In genomic region chr4:6571608-6572007, GRCh38 we compare ENCODE assay signal across 19 cellular contexts. TPM values are rescaled to one million over a fixed set of nuclear protein-coding genes. Genes with fewer than 3 reads are reported as not detected.
A peak's percentile ranks its signal among the peaks of the same experiment; 100 is the strongest.
DNase-seq lines count a peak whose midpoint lies in the region; ATAC-seq and TF ChIP-seq lines count a peak whose summit lies in the region.
"Had no signal": no experiment of that assay in that cellular context is flagged by ENCODE, and none has a peak within 500 bp of the region (broad histone marks: within the 10 kb centered on the region; RNA-seq: fewer than 3 reads in every experiment).

No MANE protein-coding gene starts in this region.

- H3K79me1 ChIP-seq in mesenchymal stem cell (replicated peaks; ENCODE audit: low read length, poor library complexity, severe bottlenecking): peaks cover 15% of the 10 kb centered on the region

- no peak overlapping the region for H3K27ac Mint-ChIP-seq in activated naive CD4-positive, alpha-beta T cell treated with anti-CD3 and anti-CD28 coated beads, Interleukin-2, amount 50 U/mL, for 24 hours
- H3K27ac Mint-ChIP-seq in activated naive CD4-positive, alpha-beta T cell treated with anti-CD3 and anti-CD28 coated beads, Interleukin-2, amount 50 U/mL, for 72 hours: no peak overlapping the region
- H3K27ac Mint-ChIP-seq in activated T-helper 17 cell treated with anti-CD3 and anti-CD28 coated beads, Interleukin-2, amount 50 U/mL, for 72 hours: no peak overlapping the region
- H3K27ac Mint-ChIP-seq: B cell; CD4-positive, CD25-positive, alpha-beta regulatory T cell; CD8-positive, alpha-beta T cell had no signal

- H3K9me3 Mint-ChIP-seq in activated naive CD4-positive, alpha-beta T cell treated with anti-CD3 and anti-CD28 coated beads, Interleukin-2, amount 50 U/mL, for 24 hours: no peaks in the 10 kb centered on the region
- peaks cover 0 to 9% of the 10 kb centered on the region in 2 donors for H3K9me3 Mint-ChIP-seq in activated naive CD4-positive, alpha-beta T cell treated with anti-CD3 and anti-CD28 coated beads, Interleukin-2, amount 50 U/mL, for 72 hours
- H3K9me3 Mint-ChIP-seq in activated T-helper 17 cell treated with anti-CD3 and anti-CD28 coated beads, Interleukin-2, amount 50 U/mL, for 72 hours: no peaks in the 10 kb centered on the region
- H3K9me3 Mint-ChIP-seq: CD4-positive, CD25-positive, alpha-beta regulatory T cell; CD8-positive, alpha-beta T cell had no signal

- peaks cover 5% of the 10 kb centered on the region for H3K79me2 ChIP-seq in osteoblast (ENCODE audit: insufficient read depth, low read length)

- no peak overlapping the region for H3K23ac ChIP-seq in mesenchymal stem cell (ENCODE audit: low read length in 2 of 2)

- no peak overlapping the region for H3K4ac ChIP-seq in mesenchymal stem cell (ENCODE audit: low read depth in 1 of 2, low read length in 2 of 2)

- ATAC-seq in activated naive CD4-positive, alpha-beta T cell treated with anti-CD3 and anti-CD28 coated beads, Interleukin-2, amount 50 U/mL, for 72 hours: no peak
- no peak for ATAC-seq in activated T-helper 17 cell treated with anti-CD3 and anti-CD28 coated beads, Interleukin-2, amount 50 U/mL, for 72 hours (replicated peaks)
- ATAC-seq: CD8-positive, alpha-beta T cell had no signal

- no peaks in the 10 kb centered on the region for H3K27me3 Mint-ChIP-seq in activated naive CD4-positive, alpha-beta T cell treated with anti-CD3 and anti-CD28 coated beads, Interleukin-2, amount 50 U/mL, for 24 hours
- peaks cover 6% of the 10 kb centered on the region for H3K27me3 Mint-ChIP-seq in activated T-helper 17 cell treated with anti-CD3 and anti-CD28 coated beads, Interleukin-2, amount 50 U/mL, for 72 hours

- DNase-seq in activated naive CD4-positive, alpha-beta T cell treated with anti-CD3 and anti-CD28 coated beads, Interleukin-2, amount 50 U/mL, for 72 hours (ENCODE audit: low spot score in 2 of 2): no peak
- DNase-seq in mesenchymal stem cell (no peak), osteoblast (ENCODE audit: insufficient read length, low spot score, missing footprints) (peak; percentile 59), NCI-H1930 (lab: John Stamatoyannopoulos, UW) (no peak), activated T-cell treated with anti-CD3 and anti-CD28 coated beads for 4 hours (no peak)
- DNase-seq: Caco-2; CD4-positive, CD25-positive, alpha-beta regulatory T cell; CD8-positive, alpha-beta T cell; DMS153; DND-41; GM23248; H7; HCEC 1CT had no signal

- H3K27me3 ChIP-seq in mesenchymal stem cell (ENCODE audit: control insufficient read depth in 1 of 2, insufficient read depth in 1 of 2, low read length in 2 of 2) (peaks cover 7 to 40% of the 10 kb centered on the region in 2 experiments), osteoblast (ENCODE audit: insufficient read depth, low read length) (peaks cover 7% of the 10 kb centered on the region)
- H3K27me3 ChIP-seq: BLaER1 had no signal

- H3K36me3 Mint-ChIP-seq in activated naive CD4-positive, alpha-beta T cell treated with anti-CD3 and anti-CD28 coated beads, Interleukin-2, amount 50 U/mL, for 24 hours: no peaks in the 10 kb centered on the region
- no peaks in the 10 kb centered on the region for H3K36me3 Mint-ChIP-seq in activated naive CD4-positive, alpha-beta T cell treated with anti-CD3 and anti-CD28 coated beads, Interleukin-2, amount 50 U/mL, for 72 hours
- no peaks in the 10 kb centered on the region for H3K36me3 Mint-ChIP-seq in activated T-helper 17 cell treated with anti-CD3 and anti-CD28 coated beads, Interleukin-2, amount 50 U/mL, for 72 hours (ENCODE audit: low read depth)
- H3K36me3 Mint-ChIP-seq: CD4-positive, CD25-positive, alpha-beta regulatory T cell had no signal

- H3K4me1 Mint-ChIP-seq in activated naive CD4-positive, alpha-beta T cell treated with anti-CD3 and anti-CD28 coated beads, Interleukin-2, amount 50 U/mL, for 24 hours: peaks cover 5% of the 10 kb centered on the region
- H3K4me1 Mint-ChIP-seq in activated T-helper 17 cell treated with anti-CD3 and anti-CD28 coated beads, Interleukin-2, amount 50 U/mL, for 72 hours: no peaks in the 10 kb centered on the region

- WGBS in mesenchymal stem cell: 83% methylated on average over 3 of the region's 3 CpGs

- H3K9ac ChIP-seq in mesenchymal stem cell (ENCODE audit: low read length): no peak overlapping the region
- H3K9ac ChIP-seq: BLaER1, GM23248 had no signal

- H2BK15ac ChIP-seq in mesenchymal stem cell (ENCODE audit: low read depth, poor library complexity, severe bottlenecking): peak overlapping the region; percentile 23

- H2BK120ac ChIP-seq in mesenchymal stem cell (ENCODE audit: low read depth, low read length): no peak overlapping the region

- H2BK5ac ChIP-seq in mesenchymal stem cell (ENCODE audit: low read depth, low read length, poor library complexity, severe bottlenecking): no peak overlapping the region

- H2BK12ac ChIP-seq in mesenchymal stem cell (ENCODE audit: low read length in 2 of 2): no peak overlapping the region

- no peak overlapping the region for H3K18ac ChIP-seq in mesenchymal stem cell (ENCODE audit: low read depth in 1 of 2, low read length in 2 of 2)

- H4K91ac ChIP-seq in mesenchymal stem cell (ENCODE audit: low read length): no peak overlapping the region

- peak overlapping the region; percentile 59 for H3K4me3 Mint-ChIP-seq in activated naive CD4-positive, alpha-beta T cell treated with anti-CD3 and anti-CD28 coated beads, Interleukin-2, amount 50 U/mL, for 24 hours
- H3K4me3 Mint-ChIP-seq in activated T-helper 17 cell treated with anti-CD3 and anti-CD28 coated beads, Interleukin-2, amount 50 U/mL, for 72 hours: no peak overlapping the region
- H3K4me3 Mint-ChIP-seq: B cell; CD8-positive, alpha-beta T cell had no signal

- H2AK5ac ChIP-seq in mesenchymal stem cell (ENCODE audit: low read length, severe bottlenecking): no peak overlapping the region

- H4K20me1 ChIP-seq in osteoblast (ENCODE audit: insufficient read depth, low read length): no peaks in the 10 kb centered on the region
- H4K20me1 ChIP-seq: BLaER1 had no signal

- H3K4me3 ChIP-seq in mesenchymal stem cell (ENCODE audit: insufficient read depth in 1 of 2, low read depth in 1 of 2, low read length in 2 of 2): no peak overlapping the region
- no peak overlapping the region for H3K4me3 ChIP-seq in osteoblast (ENCODE audit: insufficient read depth, low read length)
- H3K4me3 ChIP-seq: BLaER1, GM23248 had no signal

- H3K36me3 ChIP-seq in mesenchymal stem cell (ENCODE audit: control insufficient read depth in 1 of 2, insufficient read depth in 2 of 2, low read depth in 1 of 2, low read length in 2 of 2) (peaks cover 0 to 7% of the 10 kb centered on the region in 2 experiments), osteoblast (ENCODE audit: insufficient read depth, low read length) (no peaks in the 10 kb centered on the region)

- H3K27ac ChIP-seq in mesenchymal stem cell (ENCODE audit: low read length, poor library complexity, severe bottlenecking) (no peak overlapping the region), osteoblast (ENCODE audit: low read depth, low read length) (no peak overlapping the region)
- H3K27ac ChIP-seq: 22Rv1, BLaER1, C4-2B, GM23248 had no signal

- no peak overlapping the region for H2AFZ ChIP-seq in mesenchymal stem cell (ENCODE audit: low read depth, low read length)
- H2AFZ ChIP-seq in osteoblast (ENCODE audit: low read length): no peak overlapping the region
- H2AFZ ChIP-seq: GM23248 had no signal

- H4K8ac ChIP-seq in mesenchymal stem cell (ENCODE audit: low read length): no peak overlapping the region

- no peak for TF ChIP-seq CTCF in osteoblast (IDR thresholded peaks at IDR 0.05; ENCODE audit: extremely low read depth, low read depth, low read length)

- H3K4me1 ChIP-seq in mesenchymal stem cell (ENCODE audit: control insufficient read depth, insufficient read depth, low read depth, low read length) (peaks cover 20% of the 10 kb centered on the region), osteoblast (ENCODE audit: insufficient read depth, low read length) (peaks cover 14% of the 10 kb centered on the region)

- peaks cover 4% of the 10 kb centered on the region for H3K9me3 ChIP-seq in mesenchymal stem cell (ENCODE audit: control insufficient read depth, low read length)
- peaks cover 3% of the 10 kb centered on the region for H3K9me3 ChIP-seq in osteoblast (ENCODE audit: low read depth, low read length)
- H3K9me3 ChIP-seq: BLaER1, Caco-2 had no signal

- H3K4me2 ChIP-seq in mesenchymal stem cell (ENCODE audit: low read length, poor library complexity, severe bottlenecking) (no peak overlapping the region), osteoblast (ENCODE audit: insufficient read depth, low read length) (no peak overlapping the region)
- H3K4me2 ChIP-seq: BLaER1 had no signal

- H3K14ac ChIP-seq in mesenchymal stem cell (ENCODE audit: low read length in 2 of 2): no peak overlapping the region

RNA-seq across cellular contexts. Expression of gene MAN2B2, which starts 3.4 kb away (rescaled TPM):
- 10 to 100 TPM; 13.9 to 21.4 TPM for total RNA-seq in activated naive CD4-positive, alpha-beta T cell treated with anti-CD3 and anti-CD28 coated beads, Interleukin-2, amount 50 U/mL, for 72 hours
- 43.3 TPM for polyA plus RNA-seq in mesenchymal stem cell (2013, experiment 1 of 2)
- 44.0 TPM for polyA plus RNA-seq in mesenchymal stem cell (2013, experiment 2 of 2)
- total RNA-seq in osteoblast: 26.8 and 28.2 TPM in 2 replicates
- 10 to 100 TPM; 19.5 to 20.3 TPM for total RNA-seq in activated T-helper 17 cell treated with anti-CD3 and anti-CD28 coated beads, Interleukin-2, amount 50 U/mL, for 72 hours
